Comparison of ENCODE assay signal across 8 cellular contexts in genomic region chr1:27233677-27234053, GRCh38. TPM values are rescaled to one million over a fixed set of nuclear protein-coding genes. Genes with fewer than 3 reads are reported as not detected.
DNase-seq lines count a peak whose midpoint lies in the region; ATAC-seq lines count a peak whose summit lies in the region.

No MANE protein-coding gene starts in this region.

- H3K27ac ChIP-seq in BLaER1 (peak overlapping the region; percentile 64), iPS-20b (ENCODE audit: low read length) (no peak overlapping the region)

- H3K4me1 ChIP-seq in BLaER1 (peaks cover 27% of the 10 kb centered on the region), iPS-20b (ENCODE audit: insufficient read depth, low read length) (peaks cover 9% of the 10 kb centered on the region; the same call in 1 of the 2 replicates)

- no peaks in the 10 kb centered on the region for H3K36me3 Mint-ChIP-seq in activated T-helper 17 cell treated with anti-CD3 and anti-CD28 coated beads, Interleukin-2, amount 50 U/mL, for 72 hours (ENCODE audit: low read depth)

- DNase-seq in stimulated activated naive CD8-positive, alpha-beta T cell treated with anti-CD3 and anti-CD28 coated beads, Interleukin-15, Interleukin-2, amounts not matched to agents 100 U/mL and 50 U/mL, for 24 hours: no peak
- no peak for DNase-seq in islet precursor cell
- no peak for DNase-seq in cortex of kidney (lab: John Stamatoyannopoulos, UW)
- no peak for DNase-seq in GF-D8 (lab: John Stamatoyannopoulos, UW)

- peak; percentile 2 for ATAC-seq in HG03045 (IDR thresholded peaks at IDR 0.05; ENCODE audit: unreplicated experiment)
- no peak for ATAC-seq in activated T-helper 17 cell treated with anti-CD3 and anti-CD28 coated beads, Interleukin-2, amount 50 U/mL, for 72 hours (replicated peaks)
- peak; percentile 11 for ATAC-seq in stimulated activated naive CD8-positive, alpha-beta T cell treated with anti-CD3 and anti-CD28 coated beads, Interleukin-15, Interleukin-2, amounts not matched to agents 100 U/mL and 50 U/mL, for 24 hours

- H3K27ac Mint-ChIP-seq in activated T-helper 17 cell treated with anti-CD3 and anti-CD28 coated beads, Interleukin-2, amount 50 U/mL, for 72 hours: peak overlapping the region; percentile 95

- no peaks in the 10 kb centered on the region for H3K27me3 Mint-ChIP-seq in activated T-helper 17 cell treated with anti-CD3 and anti-CD28 coated beads, Interleukin-2, amount 50 U/mL, for 72 hours

- no peaks in the 10 kb centered on the region for H3K36me3 ChIP-seq in BLaER1
- H3K36me3 ChIP-seq in iPS-20b (ENCODE audit: insufficient read depth, low read depth, low read length): no peaks in the 10 kb centered on the region

- H3K4me3 ChIP-seq in BLaER1 (peak overlapping the region; percentile 74), iPS-20b (ENCODE audit: low read length) (peak overlapping the region; percentile 75)

- H3K9me3 ChIP-seq in BLaER1: no peaks in the 10 kb centered on the region
- H3K9me3 ChIP-seq in iPS-20b (ENCODE audit: insufficient read depth, low read depth, low read length): no peaks in the 10 kb centered on the region

- no peaks in the 10 kb centered on the region for H3K27me3 ChIP-seq in BLaER1
- peaks cover 6% of the 10 kb centered on the region; the same call in 1 of the 2 replicates for H3K27me3 ChIP-seq in iPS-20b (ENCODE audit: insufficient read depth, low read length)

- H3K4me1 Mint-ChIP-seq in activated T-helper 17 cell treated with anti-CD3 and anti-CD28 coated beads, Interleukin-2, amount 50 U/mL, for 72 hours: peaks cover 10% of the 10 kb centered on the region

- H3K9ac ChIP-seq in BLaER1 (peak overlapping the region; percentile 63), iPS-20b (ENCODE audit: low read depth, low read length) (no peak overlapping the region)

- H3K4me2 ChIP-seq in BLaER1: peak overlapping the region; percentile 91

- no peaks in the 10 kb centered on the region for H3K9me3 Mint-ChIP-seq in activated T-helper 17 cell treated with anti-CD3 and anti-CD28 coated beads, Interleukin-2, amount 50 U/mL, for 72 hours

- peak overlapping the region; percentile 95 for H3K4me3 Mint-ChIP-seq in activated T-helper 17 cell treated with anti-CD3 and anti-CD28 coated beads, Interleukin-2, amount 50 U/mL, for 72 hours

- H4K20me1 ChIP-seq in BLaER1: peaks cover 26% of the 10 kb centered on the region; the same call in 1 of the 2 replicates

RNA-seq across cellular contexts. Expression of gene WDTC1, which starts 0.8 kb away (rescaled TPM):
- 10 to 100 TPM; 20.4 to 29.7 TPM for total RNA-seq in activated T-helper 17 cell treated with anti-CD3 and anti-CD28 coated beads, Interleukin-2, amount 50 U/mL, for 72 hours
